ENCODE assay signal across 10 cellular contexts in genomic region chr10:44253769-44254462, GRCh38.
A peak's percentile ranks its signal among the peaks of the same experiment; 100 is the strongest.
DNase-seq lines count a peak whose midpoint lies in the region; ATAC-seq and TF ChIP-seq lines count a peak whose summit lies in the region.
"Had no signal": no experiment of that assay in that cellular context is flagged by ENCODE, and none has a peak within 500 bp of the region (broad histone marks: within the 10 kb centered on the region; RNA-seq: fewer than 3 reads in every experiment).

No MANE protein-coding gene starts in this region.

- CTCF ChIA-PET in SK-N-SH (lab: Yijun Ruan, JAX), result interaction anchor here (2.1 kb wide), 1 partner anchor 564 kb away, joined by 9 read pairs; no protein-coding TSS in a partner anchor

- H3K36me3 ChIP-seq in adipocyte (ENCODE audit: control insufficient read depth, insufficient read depth, low read length, severe bottlenecking) (no peaks in the 10 kb centered on the region), SK-N-SH (replicated peaks in 1 of 2; ENCODE audit: control insufficient read depth in 1 of 2, insufficient read depth in 2 of 2, low read length in 1 of 2) (no peaks in the 10 kb centered on the region)

- no peak overlapping the region for H3K27ac ChIP-seq in SK-N-SH (ENCODE audit: low read depth in 2 of 2, low read length in 1 of 2)

- H3K4me2 ChIP-seq in SK-N-SH, result no peak overlapping the region

- no peaks in the 10 kb centered on the region for H3K9me2 ChIP-seq in SK-N-SH

- TF ChIP-seq EP300 in SK-N-SH (IDR thresholded peaks at IDR 0.05; ENCODE audit: borderline replicate concordance in 1 of 2, low read depth in 1 of 2, low read length in 1 of 2), result no peak

- no peak overlapping the region for H2AFZ ChIP-seq in SK-N-SH (ENCODE audit: low read depth)

- no peak overlapping the region for H3K4me3 ChIP-seq in adipocyte (ENCODE audit: low read length)
- H3K4me3 ChIP-seq in SK-N-SH (ENCODE audit: low read depth in 2 of 2, low read length in 1 of 2), result no peak overlapping the region

- no peak overlapping the region for H3K9ac ChIP-seq in adipocyte (ENCODE audit: low read length)
- H3K9ac ChIP-seq in SK-N-SH, result no peak overlapping the region

- POLR2A ChIA-PET in SK-N-SH (lab: Yijun Ruan, JAX), result no interaction called here

- no peaks in the 10 kb centered on the region for H4K20me1 ChIP-seq in SK-N-SH (ENCODE audit: insufficient read depth)

- DNase-seq in EH (ENCODE audit: low read depth), result peak; percentile 97
- DNase-seq in adipocyte (ENCODE audit: low read depth), result peak; percentile 84
- peak; percentile 81 for DNase-seq in left cardiac atrium
- DNase-seq in sciatic nerve (ENCODE audit: low spot score), result peak; percentile 82
- no peak for DNase-seq in SK-N-SH
- DNase-seq in effector CD4-positive, alpha-beta T cell, result no peak
- DNase-seq: NCI-H1436; stimulated activated naive CD8-positive, alpha-beta T cell treated with anti-CD3 and anti-CD28 coated beads, Interleukin-15, Interleukin-2, amounts not matched to agents 100 U/mL and 50 U/mL, for 24 hours had no signal

- peak; percentile 80 to 83 for ATAC-seq in left cardiac atrium
- ATAC-seq in sciatic nerve, result peak; percentile 84
- ATAC-seq in HG03159 (IDR thresholded peaks at IDR 0.05; ENCODE audit: unreplicated experiment), result no peak
- no peak for ATAC-seq in GM18517 (IDR thresholded peaks at IDR 0.05; ENCODE audit: unreplicated experiment)
- ATAC-seq: stimulated activated naive CD8-positive, alpha-beta T cell treated with anti-CD3 and anti-CD28 coated beads, Interleukin-15, Interleukin-2, amounts not matched to agents 100 U/mL and 50 U/mL, for 24 hours had no signal

- peaks cover 12% of the 10 kb centered on the region for H3K4me1 ChIP-seq in adipocyte (ENCODE audit: control insufficient read depth, insufficient read depth, low read length)
- peaks cover 0 to 11% of the 10 kb centered on the region in 2 experiments; a peak in 1 of 4 replicates for H3K4me1 ChIP-seq in SK-N-SH (ENCODE audit: control insufficient read depth in 1 of 2, insufficient read depth in 2 of 2, low read depth in 1 of 2, low read length in 1 of 2)

- H3K9me3 ChIP-seq in adipocyte (ENCODE audit: control insufficient read depth, low read length) (no peaks in the 10 kb centered on the region), SK-N-SH (no peaks in the 10 kb centered on the region)

- 11% methylated on average over 5 of the region's 5 CpGs for WGBS in SK-N-SH (ENCODE audit: low lambda C conversion rate)

- TF ChIP-seq RAD21 in SK-N-SH (IDR thresholded peaks at IDR 0.05; ENCODE audit: low read length), result no peak

- no peaks in the 10 kb centered on the region for H3K79me2 ChIP-seq in SK-N-SH (ENCODE audit: insufficient read depth)

- H3F3A ChIP-seq in SK-N-SH (replicated peaks; ENCODE audit: insufficient read depth), result no peaks in the 10 kb centered on the region

- no peaks in the 10 kb centered on the region for H3K27me3 ChIP-seq in adipocyte (replicated peaks; ENCODE audit: control insufficient read depth, insufficient read depth, low read length)
- no peaks in the 10 kb centered on the region for H3K27me3 ChIP-seq in SK-N-SH (ENCODE audit: insufficient read depth)

- no peak for TF ChIP-seq CTCF in SK-N-SH (IDR thresholded peaks at IDR 0.05)

- intact Hi-C loops in left cardiac atrium (cut with DNase I) (no loop called here), sciatic nerve (cut with DNase I) (no loop called here)

TF ChIP-seq in SK-N-SH, 30 proteins besides CTCF, POLR2A, EP300 and RAD21:
- TF ChIP-seq TCF12 (IDR thresholded peaks at IDR 0.05) (no peak), RCOR1 (IDR thresholded peaks at IDR 0.05; ENCODE audit: low read length) (no peak), MEF2A (IDR thresholded peaks at IDR 0.05; ENCODE audit: borderline replicate concordance, low read depth) (no peak), YY1 (IDR thresholded peaks at IDR 0.05; ENCODE audit: low read depth) (no peak), PBX3 (IDR thresholded peaks at IDR 0.05) (no peak), POLR2AphosphoS5 (IDR thresholded peaks at IDR 0.05; ENCODE audit: low read depth, low read length) (no peak), NFIC (IDR thresholded peaks at IDR 0.05; ENCODE audit: borderline replicate concordance) (no peak), CHD2 (IDR thresholded peaks at IDR 0.05; ENCODE audit: low read length, partially characterized antibody) (no peak)

Comparison
In these comparisons a context has a peak if more than half of its experiments do, and no peak if none do; other contexts are left out.
1. DNase-seq: peak in EH (single experiment), adipocyte (single experiment), left cardiac atrium (single experiment) and sciatic nerve (single experiment); none in SK-N-SH (single experiment) and effector CD4-positive, alpha-beta T cell (single experiment).
2. ATAC-seq: peak in left cardiac atrium (2 of 2) and sciatic nerve (single experiment); none in HG03159 (single experiment) and GM18517 (single experiment).